21 cellular contexts compared by ENCODE assay signal in the genomic region with DNA sequence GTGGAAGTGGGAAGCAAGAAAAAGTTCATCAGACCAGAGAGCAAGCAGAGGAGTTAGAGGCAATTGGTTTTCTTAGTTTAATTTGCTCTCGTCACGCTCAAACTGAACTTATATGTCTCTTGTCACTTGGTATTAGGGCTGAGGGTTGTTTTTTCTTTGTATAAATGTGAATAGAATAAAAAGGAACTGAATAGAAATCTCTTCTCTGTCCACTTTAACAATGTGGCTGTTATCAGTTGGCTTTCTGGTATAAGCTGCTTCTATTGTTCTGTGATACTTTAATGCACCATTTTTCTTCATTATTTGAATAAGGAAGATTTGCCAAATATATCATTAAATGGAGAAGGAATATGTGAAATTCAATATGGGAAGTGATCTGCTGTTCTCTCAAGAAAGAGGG.
DNase-seq lines count a peak whose midpoint lies in the region; ATAC-seq and FAIRE-seq lines count a peak whose summit lies in the region.
"Had no signal": no experiment of that assay in that cellular context is flagged by ENCODE, and none has a peak within 500 bp of the region (broad histone marks: within the 10 kb centered on the region; RNA-seq: fewer than 3 reads in every experiment).

No MANE protein-coding gene starts in this region.

- H3K27me3 ChIP-seq in small intestine (ENCODE audit: control insufficient read depth in 2 of 2, insufficient read depth in 2 of 2, low read length in 2 of 2): no peaks in the 10 kb centered on the region
- H3K27me3 ChIP-seq: BE2C had no signal

- no peak for ATAC-seq in HG03571 (IDR thresholded peaks at IDR 0.05; ENCODE audit: unreplicated experiment)
- ATAC-seq: GM12878 had no signal

- DNase-seq in NCI-H2227 treated with DMSO at 0.1 percent for 48 hours (lab: John Stamatoyannopoulos, UW) (peak; percentile 47), medulla oblongata (ENCODE audit: extremely low spot score) (peak; percentile 52), small intestine (no peak), NCI-H1930 (lab: John Stamatoyannopoulos, UW) (no peak)
- DNase-seq: BE2C; C1 segment of cervical spinal cord; CD4-positive, CD25-positive, alpha-beta regulatory T cell; CD8-positive, alpha-beta memory T cell; COR-L47; DMS 273 treated with DMSO at 0.1 percent for 48 hours; DMS53; DND-41; EL; HCEC 1CT had no signal

- no peaks in the 10 kb centered on the region for H3K36me3 ChIP-seq in small intestine (ENCODE audit: control insufficient read depth in 2 of 2, insufficient read depth in 2 of 2, low read length in 2 of 2)
- H3K36me3 ChIP-seq: BE2C had no signal

- H3K4me1 ChIP-seq in small intestine (ENCODE audit: control insufficient read depth in 2 of 2, insufficient read depth in 1 of 2, low read depth in 1 of 2, low read length in 1 of 2): no peaks in the 10 kb centered on the region

- H3K27ac ChIP-seq in cingulate gyrus (ENCODE audit: low read depth, low read length) (peak overlapping the region; percentile 62), temporal lobe (ENCODE audit: low read depth, low read length) (peak overlapping the region; percentile 90), small intestine (ENCODE audit: low read depth in 1 of 2, low read length in 1 of 2) (no peak overlapping the region)
- H3K27ac ChIP-seq: GM23248, HL-60 had no signal

- 93 to 95% (median 93%) methylated on average over 2 of the region's 2 CpGs for WGBS in small intestine, 3 donors

- no peak for FAIRE-seq in small intestine (lab: Jason Lieb, UNC)
- FAIRE-seq: GM12878, GM19239 had no signal

- H3K9me3 ChIP-seq in small intestine (ENCODE audit: control insufficient read depth, low read depth): no peaks in the 10 kb centered on the region
- H3K9me3 ChIP-seq: BE2C had no signal

- H3K4me3 ChIP-seq in small intestine (ENCODE audit: low read depth in 1 of 2, low read length in 2 of 2): no peak overlapping the region
- H3K4me3 ChIP-seq: GM12878, GM23248 had no signal

Comparison
In these comparisons a context has a peak if more than half of its experiments do, and no peak if none do; other contexts are left out.
1. DNase-seq: peak in NCI-H2227 treated with DMSO at 0.1 percent for 48 hours (single experiment) and medulla oblongata (single experiment); none in small intestine (single experiment) and NCI-H1930 (0 of 2).
2. H3K27ac ChIP-seq: peak in cingulate gyrus (single experiment) and temporal lobe (single experiment); none in small intestine (0 of 2).